8 cellular contexts compared by ENCODE assay signal in genomic region chr3:10758304-10759037, GRCh38. TPM values are rescaled to one million over a fixed set of nuclear protein-coding genes. Genes with fewer than 3 reads are reported as not detected.
DNase-seq lines count a peak whose midpoint lies in the region; ATAC-seq and TF ChIP-seq lines count a peak whose summit lies in the region.

No MANE protein-coding gene starts in this region.

- H2BK15ac ChIP-seq in neuronal stem cell (ENCODE audit: low read length) = no peak overlapping the region

- H4K8ac ChIP-seq in neuronal stem cell (ENCODE audit: low read depth, low read length) = no peak overlapping the region

- H2AK5ac ChIP-seq in neuronal stem cell (ENCODE audit: low read depth, low read length) = no peak overlapping the region

- H3K36me3 ChIP-seq in neuronal stem cell (replicated peaks in 1 of 2; ENCODE audit: control insufficient read depth in 2 of 2, insufficient read depth in 2 of 2, low read length in 2 of 2) (no peaks in the 10 kb centered on the region), upper lobe of right lung (no peaks in the 10 kb centered on the region)

- no peaks in the 10 kb centered on the region for H3K79me1 ChIP-seq in neuronal stem cell (ENCODE audit: low read depth, low read length)

- H2AFZ ChIP-seq in neuronal stem cell (ENCODE audit: low read length) = no peak overlapping the region

- no peak overlapping the region for H3K9ac ChIP-seq in neuronal stem cell (ENCODE audit: low read depth, low read length, poor library complexity)

- H2BK12ac ChIP-seq in neuronal stem cell (ENCODE audit: low read length) = no peak overlapping the region

- intact Hi-C loops in upper lobe of right lung (cut with DNase I) = loop anchor here (5.0 kb wide), 1 partner anchor 299 kb away; no protein-coding TSS in a partner anchor

- DNase-seq in NK-92 treated with Interleukin-12 subunit alpha and Interleukin-12 subunit beta, amount 100 ng/mL, for 24 hours (lab: John Stamatoyannopoulos, UW) = peak; percentile 17
- DNase-seq in NK-92 (lab: John Stamatoyannopoulos, UW; ENCODE audit: unreplicated experiment) = no peak
- peak; percentile 48 for DNase-seq in NOMO-1 treated with DMSO at 0.1 percent for 48 hours (lab: John Stamatoyannopoulos, UW; ENCODE audit: unreplicated experiment)
- peak; percentile 43 for DNase-seq in activated T-cell treated with anti-CD3 and anti-CD28 coated beads for 48 hours (ENCODE audit: low read depth)
- peak; percentile 78 for DNase-seq in fibroblast of pulmonary artery (ENCODE audit: low read depth)
- peak; percentile 62 for DNase-seq in neuronal stem cell (ENCODE audit: low spot score)
- DNase-seq in upper lobe of right lung = no peak

- no peak overlapping the region for H2BK5ac ChIP-seq in neuronal stem cell (ENCODE audit: low read length)

- H3K27ac ChIP-seq in neuronal stem cell (replicated peaks; ENCODE audit: low read length) (no peak overlapping the region), upper lobe of right lung (no peak overlapping the region)

- no CpG with 5 or more reads among the region's 14 CpGs for WGBS in neuronal stem cell (ENCODE audit: extremely low coverage in 2 of 2, insufficient read length in 2 of 2, insufficient replicate concordance in 1 of 2), 2 donors

- no peak overlapping the region for H3K23ac ChIP-seq in neuronal stem cell (ENCODE audit: low read depth, low read length, poor library complexity)

- H3K9me3 ChIP-seq in neuronal stem cell (replicated peaks in 1 of 2; ENCODE audit: control insufficient read depth in 2 of 2, insufficient read depth in 1 of 2, low read depth in 1 of 2, low read length in 2 of 2) = no peaks in the 10 kb centered on the region
- no peaks in the 10 kb centered on the region for H3K9me3 ChIP-seq in upper lobe of right lung

- TF ChIP-seq CTCF in fibroblast of pulmonary artery (IDR thresholded peaks at IDR 0.05; ENCODE audit: low read length, missing control alignments) (peak; percentile 72), upper lobe of right lung (IDR thresholded peaks at IDR 0.05) (peak; percentile 70)

- no peak overlapping the region for H4K91ac ChIP-seq in neuronal stem cell (ENCODE audit: low read depth, low read length, poor library complexity)

- H3K27me3 ChIP-seq in neuronal stem cell (ENCODE audit: control insufficient read depth in 3 of 3, insufficient read depth in 3 of 3, low read depth in 1 of 3, low read length in 3 of 3) = peaks cover 0 to 2% (median 0%) of the 10 kb centered on the region in 3 experiments
- H3K27me3 ChIP-seq in upper lobe of right lung = peaks cover 21% of the 10 kb centered on the region

- H3K14ac ChIP-seq in neuronal stem cell (ENCODE audit: low read length) = no peak overlapping the region

- ATAC-seq in HG03159 (IDR thresholded peaks at IDR 0.05; ENCODE audit: unreplicated experiment) (peak; percentile 79), upper lobe of right lung (peak; percentile 91)

- H3K4ac ChIP-seq in neuronal stem cell (ENCODE audit: low read length) = no peak overlapping the region

- H3K4me3 ChIP-seq in fibroblast of pulmonary artery (replicated peaks; ENCODE audit: low read depth, low read length) (no peak overlapping the region), neuronal stem cell (ENCODE audit: low read length in 2 of 2) (no peak overlapping the region), upper lobe of right lung (no peak overlapping the region)

- no peak overlapping the region for H3K4me2 ChIP-seq in neuronal stem cell (ENCODE audit: insufficient read depth, low read length, poor library complexity, severe bottlenecking)

- H2BK120ac ChIP-seq in neuronal stem cell (ENCODE audit: low read depth, low read length) = no peak overlapping the region

- H3K4me1 ChIP-seq in neuronal stem cell (ENCODE audit: control insufficient read depth in 2 of 2, insufficient read depth in 1 of 2, low read depth in 1 of 2, low read length in 2 of 2) = no peaks in the 10 kb centered on the region
- no peaks in the 10 kb centered on the region for H3K4me1 ChIP-seq in upper lobe of right lung

- H3K18ac ChIP-seq in neuronal stem cell (ENCODE audit: low read length) = no peak overlapping the region

RNA-seq across cellular contexts. Expression of gene SLC6A11, which starts 57.6 kb away (rescaled TPM):
- 0.47 TPM for polyA plus RNA-seq in neuronal stem cell (2013, experiment 1 of 2)
- 0.43 TPM for polyA plus RNA-seq in neuronal stem cell (2013, experiment 2 of 2)
- total RNA-seq in upper lobe of right lung = 0.17 TPM

Comparison
In these comparisons a context has a peak if more than half of its experiments do, and no peak if none do; other contexts are left out.
1. DNase-seq: peak in NK-92 treated with Interleukin-12 subunit alpha and Interleukin-12 subunit beta, amount 100 ng/mL, for 24 hours (single experiment), NOMO-1 treated with DMSO at 0.1 percent for 48 hours (single experiment), activated T-cell treated with anti-CD3 and anti-CD28 coated beads for 48 hours (single experiment), fibroblast of pulmonary artery (single experiment) and neuronal stem cell (single experiment); none in NK-92 (single experiment) and upper lobe of right lung (single experiment).